Comparison of ENCODE assay signal across 8 cellular contexts in genomic region chr1:52057876-52058275, GRCh38. TPM values are rescaled to one million over a fixed set of nuclear protein-coding genes. Genes with fewer than 3 reads are reported as not detected.
A peak's percentile ranks its signal among the peaks of the same experiment; 100 is the strongest.
DNase-seq lines count a peak whose midpoint lies in the region; ATAC-seq, FAIRE-seq and TF ChIP-seq lines count a peak whose summit lies in the region.

No MANE protein-coding gene starts in this region.

- intact Hi-C loops in activated CD4-positive, alpha-beta T cell treated with anti-CD3 and anti-CD28 coated beads for 36 hours (cut with DNase I, micrococcal nuclease), result loop anchor here (5.0 to 10.0 kb wide), 5 partner anchors 347 to 1139 kb away; partner anchors contain the start of genes CPT2 (in 1 of the 2), ECHDC2 (in 1 of the 2), ORC1 (in 1 of the 2) and PRPF38A (in 1 of the 2)

- H3K4me3 Mint-ChIP-seq in activated CD4-positive, alpha-beta T cell treated with anti-CD3 and anti-CD28 coated beads for 36 hours, result peak overlapping the region; percentile 91

- no peak for ATAC-seq in activated CD4-positive, alpha-beta T cell treated with anti-CD3 and anti-CD28 coated beads for 36 hours
- ATAC-seq in RWPE2 (ENCODE audit: low read depth) (no peak), GM21360 (IDR thresholded peaks at IDR 0.05; ENCODE audit: unreplicated experiment) (no peak), left lobe of liver (no peak)

- TF ChIP-seq CTCF in RWPE2 (IDR thresholded peaks at IDR 0.05; ENCODE audit: poor library complexity, severe bottlenecking) (no peak), epithelial cell of proximal tubule (conservative IDR thresholded peaks at IDR 0.05; ENCODE audit: low read depth, low read length) (no peak), retinal pigment epithelial cell (conservative IDR thresholded peaks at IDR 0.05; ENCODE audit: low read depth, low read length) (no peak)

- POLR2A ChIA-PET in activated CD4-positive, alpha-beta T cell treated with anti-CD3 and anti-CD28 coated beads for 36 hours (lab: Charles Lee), result interaction anchor here (0.6 to 1.1 kb wide), 2 partner anchors 16 to 36 kb away, joined by 3 to 12 read pairs; no protein-coding TSS in a partner anchor

- H3K36me3 Mint-ChIP-seq in activated CD4-positive, alpha-beta T cell treated with anti-CD3 and anti-CD28 coated beads for 36 hours (ENCODE audit: low read depth), result peaks cover 36% of the 10 kb centered on the region

- CTCF ChIA-PET in activated CD4-positive, alpha-beta T cell treated with anti-CD3 and anti-CD28 coated beads for 36 hours (lab: Charles Lee), result interaction anchor here (1.7 kb wide), 1 partner anchor 12 kb away, joined by 5 read pairs; no protein-coding TSS in a partner anchor

- peak overlapping the region; percentile 81 for H3K27ac ChIP-seq in RWPE2 (ENCODE audit: poor library complexity, severe bottlenecking)

- peaks cover 35% of the 10 kb centered on the region for H3K4me1 Mint-ChIP-seq in activated CD4-positive, alpha-beta T cell treated with anti-CD3 and anti-CD28 coated beads for 36 hours

- no peak for DNase-seq in activated CD4-positive, alpha-beta T cell treated with anti-CD3 and anti-CD28 coated beads for 36 hours
- no peak for DNase-seq in activated CD4-positive, alpha-beta T cell treated with anti-CD3 and anti-CD28 coated beads for 4 hours
- DNase-seq in RWPE2 (ENCODE audit: low spot score), result no peak
- DNase-seq in epithelial cell of proximal tubule (ENCODE audit: low read depth), result no peak
- DNase-seq in retinal pigment epithelial cell (ENCODE audit: low read depth), result no peak
- DNase-seq in urothelium cell line (ENCODE audit: low spot score), result no peak
- DNase-seq in left lobe of liver (ENCODE audit: low spot score), result no peak

- no peak for FAIRE-seq in urothelium cell line (lab: Jason Lieb, UNC)

- peak overlapping the region; percentile 96 for H3K4me3 ChIP-seq in RWPE2 (ENCODE audit: severe bottlenecking)
- H3K4me3 ChIP-seq in epithelial cell of proximal tubule (ENCODE audit: low read depth, low read length), result peak overlapping the region; percentile 81
- H3K4me3 ChIP-seq in retinal pigment epithelial cell (ENCODE audit: low read length), result peak overlapping the region; percentile 70

- peak overlapping the region; percentile 96 for H3K27ac Mint-ChIP-seq in activated CD4-positive, alpha-beta T cell treated with anti-CD3 and anti-CD28 coated beads for 36 hours

- no peaks in the 10 kb centered on the region for H3K9me3 ChIP-seq in RWPE2 (ENCODE audit: severe bottlenecking)

- no peaks in the 10 kb centered on the region for H3K27me3 Mint-ChIP-seq in activated CD4-positive, alpha-beta T cell treated with anti-CD3 and anti-CD28 coated beads for 36 hours

- no peaks in the 10 kb centered on the region for H3K27me3 ChIP-seq in RWPE2 (ENCODE audit: insufficient read depth, poor library complexity, severe bottlenecking)

- H3K4me1 ChIP-seq in RWPE2 (ENCODE audit: insufficient read depth, poor library complexity, severe bottlenecking), result peaks cover 31% of the 10 kb centered on the region

- H3K9me3 Mint-ChIP-seq in activated CD4-positive, alpha-beta T cell treated with anti-CD3 and anti-CD28 coated beads for 36 hours (ENCODE audit: low read depth), result no peaks in the 10 kb centered on the region

- peaks cover 37% of the 10 kb centered on the region for H3K36me3 ChIP-seq in RWPE2 (ENCODE audit: low read depth)

RNA-seq across cellular contexts. Expression of gene BTF3L4, which starts 1.8 kb away (rescaled TPM):
- 10 to 100 TPM; 33.8 to 37.8 TPM for total RNA-seq in activated CD4-positive, alpha-beta T cell treated with anti-CD3 and anti-CD28 coated beads for 36 hours
- total RNA-seq in epithelial cell of proximal tubule (47.4 and 65.8 TPM in 2 replicates), left lobe of liver (13.5 TPM)

RNA-seq across cellular contexts. Expression of gene TXNDC12, which starts 2.9 kb away (rescaled TPM):
- 10 to 100 TPM; 21.9 to 31.5 TPM for total RNA-seq in activated CD4-positive, alpha-beta T cell treated with anti-CD3 and anti-CD28 coated beads for 36 hours
- 51.7 and 85.7 TPM in 2 replicates for total RNA-seq in epithelial cell of proximal tubule
- total RNA-seq in left lobe of liver, result 25.0 TPM

RNA-seq across cellular contexts. Expression of gene KTI12, which starts 24.3 kb away (rescaled TPM):
- total RNA-seq in activated CD4-positive, alpha-beta T cell treated with anti-CD3 and anti-CD28 coated beads for 36 hours, result 10 to 100 TPM in 1 of 2 experiments, 1 to 10 TPM in 1; 7.6 to 12.3 TPM
- 10.4 and 14.4 TPM in 2 replicates for total RNA-seq in epithelial cell of proximal tubule
- 3.2 TPM for total RNA-seq in left lobe of liver
